ENCODE assay signal across 25 cellular contexts in genomic region chrX:130799393-130799792, GRCh38.
DNase-seq lines count a peak whose midpoint lies in the region; ATAC-seq, FAIRE-seq and TF ChIP-seq lines count a peak whose summit lies in the region.
"Had no signal": no experiment of that assay in that cellular context is flagged by ENCODE, and none has a peak within 500 bp of the region (broad histone marks: within the 10 kb centered on the region; RNA-seq: fewer than 3 reads in every experiment).

No MANE protein-coding gene starts in this region.

- no peaks in the 10 kb centered on the region for H3K4me1 ChIP-seq in mesenchymal stem cell (ENCODE audit: control insufficient read depth, insufficient read depth, low read depth, low read length)

- no peak overlapping the region for H2BK120ac ChIP-seq in mesenchymal stem cell (ENCODE audit: low read depth, low read length)

- H2AK5ac ChIP-seq in mesenchymal stem cell (ENCODE audit: low read length, severe bottlenecking): no peak overlapping the region

- peak overlapping the region; percentile 14 for H3K9ac ChIP-seq in mesenchymal stem cell (ENCODE audit: low read length)

- H2BK15ac ChIP-seq in mesenchymal stem cell (ENCODE audit: low read depth, poor library complexity, severe bottlenecking): no peak overlapping the region

- H3K14ac ChIP-seq in mesenchymal stem cell (ENCODE audit: low read length in 2 of 2): no peak overlapping the region

- H3K4me2 ChIP-seq in mesenchymal stem cell (ENCODE audit: low read length, poor library complexity, severe bottlenecking): no peak overlapping the region

- no peak overlapping the region for H4K91ac ChIP-seq in mesenchymal stem cell (ENCODE audit: low read length)

- H3K4me3 ChIP-seq in choroid plexus epithelial cell (ENCODE audit: low read depth, low read length) (no peak overlapping the region), mesenchymal stem cell (ENCODE audit: insufficient read depth in 1 of 2, low read depth in 1 of 2, low read length in 2 of 2) (no peak overlapping the region)

- H3K27me3 ChIP-seq in mesenchymal stem cell (ENCODE audit: control insufficient read depth in 1 of 2, insufficient read depth in 1 of 2, low read length in 2 of 2): peaks cover 0 to 6% of the 10 kb centered on the region in 2 experiments

- H4K8ac ChIP-seq in mesenchymal stem cell (ENCODE audit: low read length): no peak overlapping the region

- H3K23ac ChIP-seq in mesenchymal stem cell (ENCODE audit: low read length in 2 of 2): no peak overlapping the region

- no peak for FAIRE-seq in frontal cortex (lab: Jason Lieb, UNC)
- FAIRE-seq: colon, D721Med, G401.6 had no signal

- no peak for ATAC-seq in HG02981 (IDR thresholded peaks at IDR 0.05; ENCODE audit: unreplicated experiment)
- ATAC-seq: activated T-cell treated with anti-CD3 and anti-CD28 coated beads, Interleukin-2, amount 50 U/mL, for 4 hours; Panc1; right cardiac atrium had no signal

- H3K36me3 ChIP-seq in mesenchymal stem cell (ENCODE audit: control insufficient read depth in 1 of 2, insufficient read depth in 2 of 2, low read depth in 1 of 2, low read length in 2 of 2): no peaks in the 10 kb centered on the region

- no peak overlapping the region for H3K4ac ChIP-seq in mesenchymal stem cell (ENCODE audit: low read depth in 1 of 2, low read length in 2 of 2)

- no peak for TF ChIP-seq CTCF in choroid plexus epithelial cell (conservative IDR thresholded peaks at IDR 0.05; ENCODE audit: low read depth, low read length)

- H3K27ac ChIP-seq in mesenchymal stem cell (ENCODE audit: low read length, poor library complexity, severe bottlenecking): no peak overlapping the region

- WGBS in mesenchymal stem cell: 67% methylated on average over 1 of the region's 1 CpG

- DNase-seq in EH (ENCODE audit: low read depth) (peak; percentile 38), OCI-M1 (lab: John Stamatoyannopoulos, UW) (peak; percentile 28), choroid plexus epithelial cell (ENCODE audit: low read depth) (peak; percentile 24), mesenchymal stem cell (peak; percentile 2), SK-N-DZ (ENCODE audit: low spot score) (no peak), frontal cortex (ENCODE audit: low spot score in 2 of 2) (no peak)
- no peak for DNase-seq in activated CD8-positive, alpha-beta memory T cell treated with anti-CD3 and anti-CD28 coated beads, Interleukin-2, amount 50 U/mL, for 48 hours
- DNase-seq: activated CD4-positive, alpha-beta memory T cell treated with anti-CD3 and anti-CD28 coated beads, Interleukin-2, amount 10 ng/mL, durations not matched to agents 7 days and 5 days; activated naive CD4-positive, alpha-beta T cell treated with anti-CD3 and anti-CD28 coated beads for 36 hours; activated T-cell treated with anti-CD3 and anti-CD28 coated beads, Interleukin-2, amount 50 U/mL, for 4 hours; anterior cingulate cortex; C1 segment of cervical spinal cord; foreskin melanocyte; Karpas-422; NCI-H1092; NCI-H2029 treated with DMSO at 0.1 percent for 48 hours; occipital lobe; right cardiac atrium; stimulated activated CD8-positive, alpha-beta memory T cell treated with anti-CD3 and anti-CD28 coated beads, Interleukin-4, amount 100 ng/mL, for 48 hours; substantia nigra had no signal

- no peaks in the 10 kb centered on the region for H3K9me3 ChIP-seq in mesenchymal stem cell (ENCODE audit: control insufficient read depth, low read length)

- no peak overlapping the region for H2BK12ac ChIP-seq in mesenchymal stem cell (ENCODE audit: low read length in 2 of 2)

- H2AFZ ChIP-seq in mesenchymal stem cell (ENCODE audit: low read depth, low read length): no peak overlapping the region

- no peak overlapping the region for H2BK5ac ChIP-seq in mesenchymal stem cell (ENCODE audit: low read depth, low read length, poor library complexity, severe bottlenecking)

- no peaks in the 10 kb centered on the region for H3K79me1 ChIP-seq in mesenchymal stem cell (replicated peaks; ENCODE audit: low read length, poor library complexity, severe bottlenecking)

- H3K18ac ChIP-seq in mesenchymal stem cell (ENCODE audit: low read depth in 1 of 2, low read length in 2 of 2): no peak overlapping the region

Comparison
In these comparisons a context has a peak if more than half of its experiments do, and no peak if none do; other contexts are left out.
1. DNase-seq: peak in EH (single experiment), OCI-M1 (single experiment), choroid plexus epithelial cell (single experiment) and mesenchymal stem cell (single experiment); none in SK-N-DZ (single experiment), frontal cortex (0 of 2) and activated CD8-positive, alpha-beta memory T cell treated with anti-CD3 and anti-CD28 coated beads, Interleukin-2, amount 50 U/mL, for 48 hours (single experiment).